Comparison of ENCODE assay signal across 8 cellular contexts in the genomic region with DNA sequence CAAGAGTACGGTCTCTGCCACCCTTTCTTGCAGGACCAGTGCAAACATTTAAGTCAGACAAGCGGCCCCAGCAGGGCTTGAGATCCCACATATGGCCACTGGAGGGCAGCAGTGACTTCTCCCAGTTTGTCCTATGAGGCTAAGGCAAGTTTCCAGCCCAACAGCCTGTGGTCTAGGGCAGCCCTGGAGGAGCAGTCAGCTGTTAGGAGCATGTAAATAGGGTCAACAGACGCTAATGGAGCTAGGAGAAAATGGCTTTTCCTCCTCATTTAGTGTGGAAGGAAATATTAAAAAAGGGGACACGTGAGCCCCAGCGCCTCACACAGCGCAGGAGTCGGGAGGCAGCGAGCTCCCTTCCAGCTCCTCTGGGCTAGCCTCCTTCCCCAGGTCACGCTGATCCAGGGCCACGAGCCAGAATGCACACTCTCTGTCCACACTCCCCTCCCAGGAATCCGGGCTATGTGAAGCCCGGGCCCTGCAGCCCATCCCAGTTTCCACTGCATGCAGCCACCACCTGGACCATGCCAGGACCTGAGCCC.
DNase-seq lines count a peak whose midpoint lies in the region; ATAC-seq and TF ChIP-seq lines count a peak whose summit lies in the region.

No MANE protein-coding gene starts in this region.

- no peaks in the 10 kb centered on the region for H3K36me3 ChIP-seq in DOHH2 (ENCODE audit: control insufficient read depth, low read length)
- no peaks in the 10 kb centered on the region for H3K36me3 ChIP-seq in gastrocnemius medialis

- no peaks in the 10 kb centered on the region for H3K9me2 ChIP-seq in DOHH2 (replicated peaks; ENCODE audit: control insufficient read depth, low read length)

- H3K4me2 ChIP-seq in DOHH2 (ENCODE audit: low read length), result no peak overlapping the region

- peaks cover 12% of the 10 kb centered on the region for H3K27me3 ChIP-seq in DOHH2 (ENCODE audit: control insufficient read depth, low read length)
- no peaks in the 10 kb centered on the region for H3K27me3 ChIP-seq in gastrocnemius medialis

- in situ Hi-C loops in astrocyte of the spinal cord (cut with HindIII; ENCODE audit: low sequenced_read_pairs) (no loop called here), gastrocnemius medialis (cut with MboI; ENCODE audit: low sequenced_read_pairs in 4 of 4) (loop anchor here (10.0 to 25.0 kb wide), 5 partner anchors 319 to 631 kb away; partner anchors contain the start of genes ARPC5 (in 1 of the 4) and SHCBP1L (in 1 of the 4))

- H3K9me3 ChIP-seq in DOHH2 (ENCODE audit: control insufficient read depth, insufficient read depth, low read length) (no peaks in the 10 kb centered on the region), gastrocnemius medialis (no peaks in the 10 kb centered on the region)

- no peaks in the 10 kb centered on the region for H3K79me2 ChIP-seq in DOHH2 (ENCODE audit: control insufficient read depth, low read length)

- H3K27ac ChIP-seq in DOHH2 (ENCODE audit: low read depth, low read length) (no peak overlapping the region), gastrocnemius medialis (peak overlapping the region; percentile 63 to 78 (median 74))

- intact Hi-C loops in gastrocnemius medialis (cut with DNase I; ENCODE audit: low total_unique reads), result loop anchor here (1.0 to 5.0 kb wide), 4 partner anchors 37 to 341 kb away; partner anchors contain the start of gene SMG7

- H4K20me1 ChIP-seq in DOHH2 (ENCODE audit: control insufficient read depth, insufficient read depth, low read depth, low read length), result no peaks in the 10 kb centered on the region

- H3K4me3 ChIP-seq in DOHH2 (ENCODE audit: low read length) (no peak overlapping the region), HFF-Myc (replicated peaks; ENCODE audit: low read depth, low read length) (no peak overlapping the region), astrocyte of the spinal cord (ENCODE audit: low read depth, low read length) (no peak overlapping the region), gastrocnemius medialis (peak overlapping the region; percentile 6 to 72 (median 29))

- peak; percentile 88 to 94 for ATAC-seq in gastrocnemius medialis
- no peak for ATAC-seq in GM21526 (IDR thresholded peaks at IDR 0.05; ENCODE audit: low FRiP score, unreplicated experiment)

- H3F3A ChIP-seq in DOHH2 (ENCODE audit: control insufficient read depth, insufficient read depth), result no peaks in the 10 kb centered on the region

- DNase-seq in HFF-Myc (ENCODE audit: extremely low read depth, low read depth) (peak; percentile 86), NCI-H187 treated with DMSO at 0.1 percent for 48 hours (lab: John Stamatoyannopoulos, UW) (peak; percentile 80), T1000 (lab: John Stamatoyannopoulos, UW) (peak; percentile 87), astrocyte of the spinal cord (ENCODE audit: low read depth, low spot score) (peak; percentile 94), hypothalamus (lab: John Stamatoyannopoulos, UW) (peak; percentile 11 to 91 (median 70)), gastrocnemius medialis (peak; percentile 85 to 89)

- no peak for TF ChIP-seq POLR2A in gastrocnemius medialis (IDR thresholded peaks at IDR 0.05)

- H3K4me1 ChIP-seq in DOHH2 (ENCODE audit: control insufficient read depth, low read length), result no peaks in the 10 kb centered on the region
- peaks cover 22 to 26% of the 10 kb centered on the region in 2 donors for H3K4me1 ChIP-seq in gastrocnemius medialis

- TF ChIP-seq CTCF in DOHH2 (IDR thresholded peaks at IDR 0.05; ENCODE audit: low read depth, low read length, poor library complexity, severe bottlenecking) (peak; percentile 84), HFF-Myc (IDR thresholded peaks at IDR 0.05; ENCODE audit: low read depth, low read length, missing control alignments) (peak; percentile 89), astrocyte of the spinal cord (IDR thresholded peaks at IDR 0.05; ENCODE audit: low read depth, low read length) (peak; percentile 92), gastrocnemius medialis (IDR thresholded peaks at IDR 0.05 in 4 of 5, conservative IDR thresholded peaks at IDR 0.05 in 1 of 5) (peak; percentile 86 to 94 (median 90))

Comparison
In these comparisons a context has a peak if more than half of its experiments do, and no peak if none do; other contexts are left out.
1. H3K4me3 ChIP-seq: peak in gastrocnemius medialis (4 of 4); none in DOHH2 (single experiment), HFF-Myc (single experiment) and astrocyte of the spinal cord (single experiment).
2. Peak in every context shown above with its lines, with median percentiles within 50 percentile points of each other: CTCF ChIP-seq and DNase-seq.